In the genomic region with DNA sequence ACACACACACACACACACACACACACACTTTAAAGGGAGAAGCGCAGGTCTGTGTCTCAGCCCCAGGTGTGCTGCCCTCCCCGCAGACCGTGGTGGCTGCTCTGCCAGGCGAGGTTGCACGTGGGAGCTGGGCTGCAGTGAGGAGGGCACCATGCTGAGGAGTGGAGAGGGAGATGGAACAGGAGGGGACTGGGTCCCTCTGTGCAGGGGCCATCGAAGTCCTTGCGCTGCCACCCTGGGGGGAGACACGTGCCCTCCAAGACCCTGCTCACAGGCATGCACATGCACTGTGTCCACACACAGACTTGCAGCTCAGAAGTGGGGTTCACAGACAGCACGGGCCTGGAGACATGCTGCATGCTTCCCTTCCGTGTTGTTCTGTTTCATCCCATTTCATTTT, we compare ENCODE assay signal across 27 cellular contexts.
"Had no signal": no experiment of that assay in that cellular context is flagged by ENCODE, and none has a peak within 500 bp of the region (broad histone marks: within the 10 kb centered on the region; RNA-seq: fewer than 3 reads in every experiment).

No MANE protein-coding gene starts in this region.

- ATAC-seq: effector memory CD8-positive, alpha-beta T cell; esophagus mucosa; gastroesophageal sphincter; left lung; lower lobe of right lung; natural killer cell; sciatic nerve; stimulated activated naive CD8-positive, alpha-beta T cell treated with anti-CD3 and anti-CD28 coated beads, Interleukin-15, amount 100 ng/mL, for 72 hours had no signal

- H2AFZ ChIP-seq: parathyroid adenoma had no signal

- H3K9me3 Mint-ChIP-seq: natural killer cell had no signal

- H3K27me3 ChIP-seq: foreskin keratinocyte, gastroesophageal sphincter, heart right ventricle, suprapubic skin, transverse colon, vagina had no signal

- H3K9me3 ChIP-seq: neutrophil, suprapubic skin, vagina had no signal

- H3K4me3 Mint-ChIP-seq: central memory CD8-positive, alpha-beta T cell; effector memory CD8-positive, alpha-beta T cell; natural killer cell; stimulated activated naive CD8-positive, alpha-beta T cell treated with anti-CD3 and anti-CD28 coated beads, Interleukin-15, amount 100 ng/mL, for 72 hours had no signal

- H3K27ac ChIP-seq: coronary artery, epithelial cell of prostate, foreskin keratinocyte, gastroesophageal sphincter, heart right ventricle, left lung, lower lobe of right lung, neutrophil, parathyroid adenoma, suprapubic skin, transverse colon, vagina had no signal

- H3K9ac ChIP-seq: parathyroid adenoma had no signal

- H3K4me3 ChIP-seq: coronary artery, gastroesophageal sphincter, heart right ventricle, left lung, lower lobe of right lung, suprapubic skin, transverse colon, vagina had no signal

- H3K27ac Mint-ChIP-seq: effector memory CD8-positive, alpha-beta T cell; natural killer cell; progenitor cell of endocrine pancreas had no signal

- H3K4me1 Mint-ChIP-seq: central memory CD8-positive, alpha-beta T cell had no signal

- DNase-seq: effector memory CD8-positive, alpha-beta T cell; heart right ventricle; hippocampal formation; left cardiac atrium; natural killer cell; small intestine; stimulated activated CD4-positive, alpha-beta T cell treated with anti-CD3 and anti-CD28 coated beads, Interleukin-12 subunit alpha, Interleukin-12 subunit beta, amount 100 ng/mL, for 4 hours; stimulated activated CD4-positive, alpha-beta T cell treated with anti-CD3 and anti-CD28 coated beads, Interleukin-1b, Interleukin-23, amount 100 ng/mL, for 48 hours; stimulated activated CD4-positive, alpha-beta T cell treated with anti-CD3 and anti-CD28 coated beads, Interleukin-4, amount 100 ng/mL, for 1 hour; stimulated activated CD8-positive, alpha-beta memory T cell treated with anti-CD3 and anti-CD28 coated beads, Interleukin-4, amount 100 ng/mL, for 48 hours; stimulated activated naive CD4-positive, alpha-beta T cell; stimulated activated naive CD8-positive, alpha-beta T cell treated with anti-CD3 and anti-CD28 coated beads, Interleukin-15, amount 100 ng/mL, for 72 hours; transverse colon had no signal

- H3K36me3 ChIP-seq: lower lobe of right lung, neutrophil, transverse colon, vagina had no signal

- H3K27me3 Mint-ChIP-seq: central memory CD8-positive, alpha-beta T cell; progenitor cell of endocrine pancreas had no signal

- H3K4me1 ChIP-seq: parathyroid adenoma, transverse colon had no signal
